13 cellular contexts compared by ENCODE assay signal in the genomic region with DNA sequence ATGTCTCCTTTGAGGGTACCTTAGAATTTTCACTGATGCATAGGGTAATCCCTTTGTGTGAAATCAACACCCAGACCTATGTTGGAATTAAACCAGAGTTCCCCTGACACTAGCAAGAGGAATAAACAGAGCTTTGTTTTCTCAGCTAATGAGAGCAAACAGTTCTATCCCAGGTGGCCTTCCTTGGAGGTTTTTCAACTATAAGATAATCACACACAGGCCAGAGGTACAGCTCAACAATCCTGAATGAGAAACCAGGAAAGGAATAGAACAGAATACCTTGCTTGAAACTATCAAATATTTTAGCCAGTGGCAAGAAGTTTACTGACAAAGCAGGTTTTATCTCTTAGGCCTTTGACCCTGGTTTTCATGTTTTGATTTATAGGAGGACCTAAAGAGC.
"Had no signal": no experiment of that assay in that cellular context is flagged by ENCODE, and none has a peak within 500 bp of the region (broad histone marks: within the 10 kb centered on the region; RNA-seq: fewer than 3 reads in every experiment).

No MANE protein-coding gene starts in this region.

- H3K36me3 ChIP-seq: esophagus squamous epithelium, tibial nerve had no signal

- DNase-seq: activated CD4-positive, alpha-beta T cell treated with anti-CD3 and anti-CD28 coated beads, Interleukin-2, amount 10 ng/mL, durations not matched to agents 7 days and 5 days; activated CD8-positive, alpha-beta T cell treated with anti-CD3 and anti-CD28 coated beads, Interleukin-2, amount 10 ng/mL, durations not matched to agents 7 days and 5 days; activated naive CD4-positive, alpha-beta T cell treated with anti-CD3 and anti-CD28 coated beads for 36 hours; activated T-cell treated with anti-CD3 and anti-CD28 coated beads, Interleukin-2, amount 50 U/mL, for 24 hours; caudate nucleus; effector memory CD8-positive, alpha-beta T cell; esophagus squamous epithelium; immature natural killer cell; kidney glomerular epithelial cell; psoas muscle; right cardiac atrium had no signal

- H3K27ac ChIP-seq: esophagus squamous epithelium, psoas muscle, tibial nerve had no signal

- H3K9me3 ChIP-seq: esophagus squamous epithelium, psoas muscle had no signal

- H3K4me1 ChIP-seq: esophagus squamous epithelium, psoas muscle, tibial nerve had no signal

- H3K27me3 ChIP-seq: tibial nerve had no signal

- H3K4me3 ChIP-seq: esophagus squamous epithelium, psoas muscle, tibial nerve had no signal

- ATAC-seq: activated CD4-positive, CD25-positive, alpha-beta regulatory T cell treated with anti-CD3 and anti-CD28 coated beads, Interleukin-2, amount 50 U/mL, for 24 hours; activated CD8-positive, alpha-beta T cell treated with anti-CD3 and anti-CD28 coated beads, Interleukin-2, amount 10 ng/mL, durations not matched to agents 7 days and 5 days; effector memory CD8-positive, alpha-beta T cell; psoas muscle; right cardiac atrium had no signal
